16 cellular contexts compared by ENCODE assay signal in genomic region chr7:157768198-157768597, GRCh38.
"Had no signal": no experiment of that assay in that cellular context is flagged by ENCODE, and none has a peak within 500 bp of the region (broad histone marks: within the 10 kb centered on the region; RNA-seq: fewer than 3 reads in every experiment).

No MANE protein-coding gene starts in this region.

- H3K4me1 ChIP-seq: heart left ventricle, left lung, right lobe of liver, stomach, transverse colon had no signal

- DNase-seq: caudate nucleus; effector CD4-positive, alpha-beta T cell; foreskin melanocyte; heart left ventricle; left lung; naive thymus-derived CD4-positive, alpha-beta T cell; ovary; stimulated activated CD4-positive, alpha-beta T cell treated with anti-CD3 and anti-CD28 coated beads, Interleukin-2, amount 100 ng/mL, for 24 hours; stimulated activated CD4-positive, alpha-beta T cell treated with anti-CD3 and anti-CD28 coated beads, Interleukin-4, amount 100 ng/mL, for 4 hours; stimulated activated naive B cell treated with anti-CD40 and anti-IgM and Interleukin-4, amounts not matched to agents 10 μg/mL and 1 μg/mL and 100 μg/mL, for 72 hours; stomach; substantia nigra; transverse colon had no signal

- H3K4me3 ChIP-seq: coronary artery, heart left ventricle, left lung, ovary, right lobe of liver, stomach, thoracic aorta, transverse colon had no signal

- H3K4me3 Mint-ChIP-seq: naive thymus-derived CD4-positive, alpha-beta T cell; stimulated activated naive B cell treated with anti-CD40 and anti-IgM and Interleukin-4, amounts not matched to agents 10 μg/mL and 1 μg/mL and 100 μg/mL, for 72 hours had no signal

- ATAC-seq: heart left ventricle; left lung; naive thymus-derived CD4-positive, alpha-beta T cell; right lobe of liver; stimulated activated naive B cell treated with anti-CD40 and anti-IgM and Interleukin-4, amounts not matched to agents 10 μg/mL and 1 μg/mL and 100 μg/mL, for 72 hours had no signal

- H3K27ac Mint-ChIP-seq: naive thymus-derived CD4-positive, alpha-beta T cell; stimulated activated naive B cell treated with anti-CD40 and anti-IgM and Interleukin-4, amounts not matched to agents 10 μg/mL and 1 μg/mL and 100 μg/mL, for 72 hours had no signal

- H3K27ac ChIP-seq: coronary artery, heart left ventricle, left lung, ovary, right lobe of liver, stomach, thoracic aorta, transverse colon had no signal

- H3K9me3 ChIP-seq: ovary, right lobe of liver, transverse colon had no signal

- H3K27me3 ChIP-seq: ovary, right lobe of liver had no signal

- H3K36me3 ChIP-seq: heart left ventricle, left lung, ovary, right lobe of liver, stomach, thoracic aorta, transverse colon had no signal
